20 cellular contexts compared by ENCODE assay signal in genomic region chr5:179336126-179336870, GRCh38. TPM values are rescaled to one million over a fixed set of nuclear protein-coding genes. Genes with fewer than 3 reads are reported as not detected.
DNase-seq lines count a peak whose midpoint lies in the region; ATAC-seq, FAIRE-seq and TF ChIP-seq lines count a peak whose summit lies in the region.
"Had no signal": no experiment of that assay in that cellular context is flagged by ENCODE, and none has a peak within 500 bp of the region (broad histone marks: within the 10 kb centered on the region; RNA-seq: fewer than 3 reads in every experiment).

No MANE protein-coding gene starts in this region.

- no peak overlapping the region for H3K4me2 ChIP-seq in A549
- H3K4me2 ChIP-seq in IMR-90 (ENCODE audit: low read depth, low read length), result no peak overlapping the region
- no peak overlapping the region for H3K4me2 ChIP-seq in neuronal stem cell (ENCODE audit: insufficient read depth, low read length, poor library complexity, severe bottlenecking)
- H3K4me2 ChIP-seq: BLaER1, PC-9 had no signal

- no peak for TF ChIP-seq POLR2A in A549 (IDR thresholded peaks at IDR 0.05; ENCODE audit: low read length)
- TF ChIP-seq POLR2A in IMR-90 (IDR thresholded peaks at IDR 0.05; ENCODE audit: low read depth, low read length), result no peak

- no peak overlapping the region for H3K4me3 Mint-ChIP-seq in activated CD4-positive, alpha-beta T cell treated with anti-CD3 and anti-CD28 coated beads, Interleukin-2, amount 10 ng/mL, durations not matched to agents 24 days and 14 days
- H3K4me3 Mint-ChIP-seq: CD4-positive, alpha-beta memory T cell; HFFc6 had no signal

- dilution Hi-C loops in IMR-90 (cut with HindIII; ENCODE audit: low sequenced_read_pairs, unreplicated experiment), result no loop called here

- TF ChIP-seq RAD21 in A549 (conservative IDR thresholded peaks at IDR 0.05 in 1 of 2, IDR thresholded peaks at IDR 0.05 in 1 of 2) (no peak), IMR-90 (IDR thresholded peaks at IDR 0.05; ENCODE audit: low read length) (no peak)

- no peak overlapping the region for H2BK5ac ChIP-seq in IMR-90 (ENCODE audit: low read depth, low read length, poor library complexity, severe bottlenecking)
- H2BK5ac ChIP-seq in neuronal stem cell (ENCODE audit: low read length), result no peak overlapping the region

- no peak overlapping the region for H3K4me3 ChIP-seq in A549
- no peak overlapping the region for H3K4me3 ChIP-seq in IMR-90 (ENCODE audit: insufficient read depth, low read depth, low read length)
- H3K4me3 ChIP-seq in neuronal stem cell (ENCODE audit: low read length in 2 of 2), result no peak overlapping the region
- no peak overlapping the region for H3K4me3 ChIP-seq in BE2C (ENCODE audit: low read depth, low read length)
- H3K4me3 ChIP-seq: BLaER1, PC-9 had no signal

- no peak overlapping the region for H3K27ac Mint-ChIP-seq in activated CD4-positive, alpha-beta T cell treated with anti-CD3 and anti-CD28 coated beads, Interleukin-2, amount 10 ng/mL, durations not matched to agents 24 days and 14 days
- H3K27ac Mint-ChIP-seq: CD4-positive, alpha-beta memory T cell; HFFc6 had no signal

- H3K9me1 ChIP-seq in IMR-90 (ENCODE audit: insufficient read depth, low read length), result peaks cover 8% of the 10 kb centered on the region

- 54% methylated on average over 33 of the region's 36 CpGs for WGBS in A549 (ENCODE audit: missing lambda C conversion rate)
- 80% methylated on average over 20 of the region's 36 CpGs; no CpG with 5 or more reads in 1 of the 2 experiments for WGBS in IMR-90 (ENCODE audit: extremely low coverage in 2 of 2, insufficient read length in 1 of 2), 2 experiments
- WGBS in neuronal stem cell (ENCODE audit: extremely low coverage in 2 of 2, insufficient read length in 2 of 2, insufficient replicate concordance in 1 of 2), 2 donors, result no CpG with 5 or more reads among the region's 36 CpGs

- TF ChIP-seq CTCF in A549 (IDR thresholded peaks at IDR 0.05), result no peak
- TF ChIP-seq CTCF in IMR-90 (conservative IDR thresholded peaks at IDR 0.05; ENCODE audit: low read depth, low read length), result no peak
- TF ChIP-seq CTCF in BE2C (IDR thresholded peaks at IDR 0.05; ENCODE audit: low read depth, low read length), result no peak

- no peaks in the 10 kb centered on the region for H3K4me1 Mint-ChIP-seq in activated CD4-positive, alpha-beta T cell treated with anti-CD3 and anti-CD28 coated beads, Interleukin-2, amount 10 ng/mL, durations not matched to agents 24 days and 14 days
- H3K4me1 Mint-ChIP-seq: CD4-positive, alpha-beta memory T cell had no signal

- H3K9me3 ChIP-seq in A549, result no peaks in the 10 kb centered on the region
- H3K9me3 ChIP-seq in IMR-90 (ENCODE audit: control insufficient read depth, insufficient read depth, low read length), result no peaks in the 10 kb centered on the region
- H3K9me3 ChIP-seq in neuronal stem cell (replicated peaks in 1 of 2; ENCODE audit: control insufficient read depth in 2 of 2, insufficient read depth in 1 of 2, low read depth in 1 of 2, low read length in 2 of 2), result no peaks in the 10 kb centered on the region
- no peaks in the 10 kb centered on the region; the same call in 1 of the 2 replicates for H3K9me3 ChIP-seq in BE2C
- H3K9me3 ChIP-seq: BLaER1 had no signal

- H3K27ac ChIP-seq in A549 (no peak overlapping the region), IMR-90 (ENCODE audit: insufficient read depth, low read length) (no peak overlapping the region), neuronal stem cell (replicated peaks; ENCODE audit: low read length) (no peak overlapping the region)
- H3K27ac ChIP-seq: BLaER1, PC-9, RWPE1 had no signal

- no peak overlapping the region for H3K56ac ChIP-seq in IMR-90 (ENCODE audit: extremely low read depth, insufficient read depth, low read length)

- H3K36me3 Mint-ChIP-seq in activated CD4-positive, alpha-beta T cell treated with anti-CD3 and anti-CD28 coated beads, Interleukin-2, amount 10 ng/mL, durations not matched to agents 24 days and 14 days (ENCODE audit: low read depth), result no peaks in the 10 kb centered on the region
- H3K36me3 Mint-ChIP-seq: CD4-positive, alpha-beta memory T cell had no signal

- H3K27me3 ChIP-seq in IMR-90 (ENCODE audit: control insufficient read depth, insufficient read depth, low read length), result no peaks in the 10 kb centered on the region
- peaks cover 0 to 15% (median 0%) of the 10 kb centered on the region in 3 experiments for H3K27me3 ChIP-seq in neuronal stem cell (ENCODE audit: control insufficient read depth in 3 of 3, insufficient read depth in 3 of 3, low read depth in 1 of 3, low read length in 3 of 3)
- H3K27me3 ChIP-seq in BE2C, result no peaks in the 10 kb centered on the region

- H3K9ac ChIP-seq in IMR-90 (ENCODE audit: low read depth, low read length) (no peak overlapping the region), neuronal stem cell (ENCODE audit: low read depth, low read length, poor library complexity) (no peak overlapping the region)
- H3K9ac ChIP-seq: BLaER1 had no signal

- H2AFZ ChIP-seq in IMR-90 (replicated peaks; ENCODE audit: low read length, poor library complexity) (no peak overlapping the region), neuronal stem cell (ENCODE audit: low read length) (peak overlapping the region; percentile 28)
- H2AFZ ChIP-seq: PC-9 had no signal

- in situ Hi-C loops in IMR-90 (cut with MboI; ENCODE audit: low sequenced_read_pairs), result no loop called here

- H2BK120ac ChIP-seq in IMR-90 (ENCODE audit: low read depth, low read length) (no peak overlapping the region), neuronal stem cell (ENCODE audit: low read depth, low read length) (no peak overlapping the region)

- H3K79me1 ChIP-seq in IMR-90 (ENCODE audit: low read depth in 1 of 2, low read length in 2 of 2), result peaks cover 33 to 74% of the 10 kb centered on the region in 2 experiments
- H3K79me1 ChIP-seq in neuronal stem cell (ENCODE audit: low read depth, low read length), result no peaks in the 10 kb centered on the region

- POLR2A ChIA-PET in A549 (lab: Yijun Ruan, JAX) (no interaction called here), IMR-90 (lab: Charles Lee; ENCODE audit: unreplicated experiment) (no interaction called here)

- CTCF ChIA-PET in A549 (lab: Yijun Ruan, JAX) (no interaction called here), IMR-90 (lab: Yijun Ruan, JAX) (interaction anchor here (2.3 kb wide), 1 partner anchor 8 kb away, joined by 8 read pairs; no protein-coding TSS in a partner anchor)

- intact Hi-C loops in IMR-90 (cut with micrococcal nuclease), result no loop called here
- intact Hi-C loops in activated CD4-positive, alpha-beta T cell treated with anti-CD3 and anti-CD28 coated beads, Interleukin-2, amount 10 ng/mL, durations not matched to agents 24 days and 14 days (cut with micrococcal nuclease), result no loop called here

- H3K9me3 Mint-ChIP-seq in activated CD4-positive, alpha-beta T cell treated with anti-CD3 and anti-CD28 coated beads, Interleukin-2, amount 10 ng/mL, durations not matched to agents 24 days and 14 days, result no peaks in the 10 kb centered on the region
- H3K9me3 Mint-ChIP-seq: CD4-positive, alpha-beta memory T cell; HFFc6 had no signal

- BruUV-seq in IMR-90 (replicated peaks; lab: Mats Ljungman, UMichigan), result no TSS peak

- H3K4ac ChIP-seq in IMR-90 (ENCODE audit: low read depth, low read length) (no peak overlapping the region), neuronal stem cell (ENCODE audit: low read length) (no peak overlapping the region)

- H4K20me1 ChIP-seq in IMR-90 (ENCODE audit: insufficient read depth, low read length), result peaks cover 37% of the 10 kb centered on the region
- H4K20me1 ChIP-seq: BLaER1 had no signal

- H3K18ac ChIP-seq in IMR-90 (ENCODE audit: low read depth, low read length) (no peak overlapping the region), neuronal stem cell (ENCODE audit: low read length) (peak overlapping the region; percentile 89)

- H3K14ac ChIP-seq in IMR-90 (replicated peaks; ENCODE audit: low read depth, low read length) (no peak overlapping the region), neuronal stem cell (ENCODE audit: low read length) (no peak overlapping the region)

- H4K8ac ChIP-seq in IMR-90 (ENCODE audit: low read depth in 2 of 2, low read length in 2 of 2) (no peak overlapping the region), neuronal stem cell (ENCODE audit: low read depth, low read length) (no peak overlapping the region)

- H3K4me1 ChIP-seq in A549, result no peaks in the 10 kb centered on the region
- no peaks in the 10 kb centered on the region; the same call in 1 of the 2 replicates for H3K4me1 ChIP-seq in IMR-90 (ENCODE audit: control insufficient read depth, insufficient read depth, low read length)
- peaks cover 0 to 12% of the 10 kb centered on the region in 2 donors for H3K4me1 ChIP-seq in neuronal stem cell (ENCODE audit: control insufficient read depth in 2 of 2, insufficient read depth in 1 of 2, low read depth in 1 of 2, low read length in 2 of 2)
- H3K4me1 ChIP-seq in BE2C, result no peaks in the 10 kb centered on the region

- H2BK12ac ChIP-seq in neuronal stem cell (ENCODE audit: low read length), result no peak overlapping the region

- H3K27me3 Mint-ChIP-seq in activated CD4-positive, alpha-beta T cell treated with anti-CD3 and anti-CD28 coated beads, Interleukin-2, amount 10 ng/mL, durations not matched to agents 24 days and 14 days, result no peaks in the 10 kb centered on the region

- no peak for TF ChIP-seq EP300 in A549 (IDR thresholded peaks at IDR 0.05)

- FAIRE-seq in A549 (lab: Jason Lieb, UNC), result no peak
- FAIRE-seq: A204.1, GM12892, GM18507 had no signal

- H4K91ac ChIP-seq in IMR-90 (ENCODE audit: insufficient read depth, low read depth, low read length), result no peak overlapping the region
- no peak overlapping the region for H4K91ac ChIP-seq in neuronal stem cell (ENCODE audit: low read depth, low read length, poor library complexity)

- no peak overlapping the region for H2AK9ac ChIP-seq in IMR-90 (replicated peaks; ENCODE audit: low read depth, low read length, poor library complexity)

- H3K23ac ChIP-seq in IMR-90 (ENCODE audit: low read depth, low read length) (no peak overlapping the region), neuronal stem cell (ENCODE audit: low read depth, low read length, poor library complexity) (peak overlapping the region; percentile 46)

- H2AK5ac ChIP-seq in IMR-90 (ENCODE audit: low read depth, low read length) (no peak overlapping the region), neuronal stem cell (ENCODE audit: low read depth, low read length) (no peak overlapping the region)

- peaks cover 9% of the 10 kb centered on the region; the same call in 1 of the 2 replicates for H3K36me3 ChIP-seq in IMR-90 (ENCODE audit: control insufficient read depth, insufficient read depth, low read length)
- H3K36me3 ChIP-seq in neuronal stem cell (replicated peaks in 1 of 2; ENCODE audit: control insufficient read depth in 2 of 2, insufficient read depth in 2 of 2, low read length in 2 of 2), result no peaks in the 10 kb centered on the region
- no peaks in the 10 kb centered on the region for H3K36me3 ChIP-seq in BE2C
- H3K36me3 ChIP-seq: BLaER1 had no signal

- ATAC-seq in A549, result no peak
- no peak for ATAC-seq in IMR-90 (ENCODE audit: low read depth)
- ATAC-seq in GM19324 (IDR thresholded peaks at IDR 0.05; ENCODE audit: low FRiP score, unreplicated experiment), result no peak

- DNase-seq in A549 (ENCODE audit: low read depth in 1 of 2, low spot score in 1 of 2) (no peak), IMR-90 (no peak), iPS-NIHi7 (ENCODE audit: extremely low spot score) (peak; percentile 45), neuronal stem cell (ENCODE audit: low spot score) (no peak), NOMO-1 (lab: John Stamatoyannopoulos, UW; ENCODE audit: unreplicated experiment in 2 of 2) (no peak), BE2C (no peak)
- no peak for DNase-seq in activated CD4-positive, alpha-beta T cell treated with anti-CD3 and anti-CD28 coated beads, Interleukin-2, amount 10 ng/mL, durations not matched to agents 24 days and 14 days
- DNase-seq: CD4-positive, alpha-beta memory T cell; HFFc6; NCI-H1436; NCI-H1930; NCI-H226; NCI-H524; PC-9 had no signal

- no peak overlapping the region for H4K5ac ChIP-seq in IMR-90 (ENCODE audit: low read depth, low read length)

- H2BK20ac ChIP-seq in IMR-90 (ENCODE audit: low read depth, low read length), result no peak overlapping the region

- H2BK15ac ChIP-seq in IMR-90 (ENCODE audit: low read depth, low read length), result no peak overlapping the region
- no peak overlapping the region for H2BK15ac ChIP-seq in neuronal stem cell (ENCODE audit: low read length)

RNA-seq across cellular contexts. Expression of gene ADAMTS2, which starts 9.0 kb away (rescaled TPM):
- polyA plus RNA-seq in A549 (2011; rRNA removed) (0.03 TPM in 1 of 2 replicates, not detected in the other), A549 (2017; fragmentation: RNase III; extraction: RNeasy Plus Mini Kit Qiagen cat#74134 plus additional on column Dnase treatment) (0.03 TPM in 1 of 3 replicates, not detected in the others), IMR-90 (2012; rRNA removed) (58.8 and 68.2 TPM in 2 replicates)
- polyA plus RNA-seq in A549 (2012; cell fraction: cytosol; rRNA removed), result 0.05 and 0.08 TPM in 2 replicates
- polyA plus RNA-seq in A549 (2012; cell fraction: nucleus; rRNA removed), result 0.11 and 0.12 TPM in 2 replicates
- polyA minus RNA-seq in A549 (2011; rRNA and poly(A)+ RNA removed), result not detected in 2 replicates
- total RNA-seq in IMR-90 (2012; rRNA removed), result 18.3 and 19.0 TPM in 2 replicates
- 45.1 and 77.2 TPM in 2 replicates for polyA plus RNA-seq in IMR-90 (2012; cell fraction: cytosol; rRNA removed)
- polyA plus RNA-seq in IMR-90 (2012; cell fraction: nucleus; rRNA removed; ENCODE audit: low replicate concordance), result 77.0 and 118 TPM in 2 replicates
- polyA plus RNA-seq in neuronal stem cell (2013, experiment 1 of 2), result 5.3 TPM
- 5.7 TPM for polyA plus RNA-seq in neuronal stem cell (2013, experiment 2 of 2)
- total RNA-seq in activated CD4-positive, alpha-beta T cell treated with anti-CD3 and anti-CD28 coated beads, Interleukin-2, amount 10 ng/mL, durations not matched to agents 24 days and 14 days, result not detected in 2 replicates
- 0.49 TPM for polyA plus RNA-seq in BE2C (2012; ENCODE audit: insufficient read depth, insufficient read length, low read depth)
- total RNA-seq: CD4-positive, alpha-beta memory T cell; PC-9 had no signal

Comparison
In these comparisons a context has a peak if more than half of its experiments do, and no peak if none do; other contexts are left out.
1. RNA of gene ADAMTS2, which starts 9.0 kb away (total RNA-seq): 18.3 to 19.0 TPM in IMR-90; not detected in activated CD4-positive, alpha-beta T cell treated with anti-CD3 and anti-CD28 coated beads, Interleukin-2, amount 10 ng/mL, durations not matched to agents 24 days and 14 days; every median in the first group is over 10 times any median in the second.